Comparison of ENCODE assay signal across 1 cellular context in the genomic region with DNA sequence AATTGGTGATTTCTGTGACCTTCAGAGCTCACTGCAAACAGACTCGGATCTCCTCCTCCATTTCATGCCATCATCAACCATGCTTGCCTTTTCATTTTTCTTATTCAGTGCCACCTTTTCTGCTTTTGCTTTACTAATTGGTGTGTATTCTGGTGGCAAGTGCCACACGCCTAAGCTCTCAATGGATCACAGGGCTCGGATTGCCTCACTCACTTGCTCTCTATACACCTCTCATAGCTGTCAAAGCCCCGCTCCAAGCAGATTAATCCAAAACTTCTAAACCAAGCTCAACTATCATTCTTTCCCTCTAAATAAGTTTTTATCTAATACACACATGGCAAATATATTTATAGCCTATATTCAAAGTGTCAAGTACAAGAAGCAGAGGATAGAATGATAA.
TF ChIP-seq lines count a peak whose summit lies in the region.

No MANE protein-coding gene starts in this region.

TF ChIP-seq in HepG2, 621 proteins besides CTCF, POLR2A, EP300 and RAD21 (continued from another document):
- TF ChIP-seq PRMT3 (CRISPR knock-in tag; IDR thresholded peaks at IDR 0.05; ENCODE audit: borderline replicate concordance, low read depth) (no peak), ZKSCAN5 (CRISPR knock-in tag; IDR thresholded peaks at IDR 0.05) (no peak), CEBPB (IDR thresholded peaks at IDR 0.05; ENCODE audit: borderline replicate concordance, low read depth, low read length) (no peak), KLF6 (CRISPR knock-in tag; IDR thresholded peaks at IDR 0.05) (no peak), GLI4 (CRISPR knock-in tag; IDR thresholded peaks at IDR 0.05; ENCODE audit: borderline replicate concordance) (no peak), ZFP36L2 (CRISPR knock-in tag; IDR thresholded peaks at IDR 0.05) (no peak), ZZZ3 (CRISPR knock-in tag; IDR thresholded peaks at IDR 0.05; ENCODE audit: borderline replicate concordance) (no peak)
- TF ChIP-seq, protein P1, sequence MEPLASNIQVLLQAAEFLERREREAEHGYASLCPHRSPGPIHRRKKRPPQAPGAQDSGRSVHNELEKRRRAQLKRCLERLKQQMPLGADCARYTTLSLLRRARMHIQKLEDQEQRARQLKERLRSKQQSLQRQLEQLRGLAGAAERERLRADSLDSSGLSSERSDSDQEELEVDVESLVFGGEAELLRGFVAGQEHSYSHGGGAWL (CRISPR knock-in tag; IDR thresholded peaks at IDR 0.05), result no peak
